ENCODE assay signal across 12 cellular contexts in the genomic region with DNA sequence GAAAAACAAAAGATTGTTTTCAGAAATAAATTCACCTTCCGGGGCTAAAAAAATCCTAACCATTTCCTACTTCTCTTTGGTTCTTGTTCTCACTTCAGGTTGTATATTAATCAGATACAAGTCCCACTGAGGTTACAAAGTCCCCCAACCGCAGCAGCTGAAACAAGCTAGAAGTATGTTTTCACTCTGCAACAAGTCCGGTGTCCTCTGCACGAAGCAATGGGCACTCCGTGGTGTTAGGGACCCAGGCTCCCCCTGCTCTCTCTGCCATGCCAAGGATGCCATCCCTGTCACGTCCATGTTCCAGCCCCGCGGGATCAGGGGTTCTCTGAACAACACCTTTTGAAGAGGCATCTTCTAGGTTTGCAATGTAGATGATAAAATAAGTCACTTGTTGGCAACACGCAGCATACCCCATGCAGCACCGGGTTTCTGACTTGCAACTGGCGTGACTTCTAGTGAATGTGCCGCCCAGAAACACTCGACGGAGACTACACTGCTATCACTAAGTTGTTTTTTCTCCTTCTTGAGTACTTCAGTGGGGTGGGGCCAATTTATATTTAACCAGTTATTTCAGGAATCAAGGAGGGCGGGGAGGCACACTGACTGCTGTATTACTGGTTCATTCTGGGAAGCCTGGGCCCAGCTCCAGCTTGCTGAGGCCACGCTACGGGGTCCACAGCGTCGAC. TPM values are rescaled to one million over a fixed set of nuclear protein-coding genes. Genes with fewer than 3 reads are reported as not detected.
DNase-seq lines count a peak whose midpoint lies in the region; ATAC-seq, FAIRE-seq and TF ChIP-seq lines count a peak whose summit lies in the region.
"Had no signal": no experiment of that assay in that cellular context is flagged by ENCODE, and none has a peak within 500 bp of the region (broad histone marks: within the 10 kb centered on the region; RNA-seq: fewer than 3 reads in every experiment).

No MANE protein-coding gene starts in this region.

- WGBS in heart right ventricle, 2 donors, result 24 to 40% methylated on average over 19 of the region's 19 CpGs
- 71% methylated on average over 19 of the region's 19 CpGs for WGBS in esophagus muscularis mucosa

- H3K36me3 ChIP-seq in heart right ventricle (no peaks in the 10 kb centered on the region), osteoblast (ENCODE audit: insufficient read depth, low read length) (no peaks in the 10 kb centered on the region), esophagus muscularis mucosa (no peaks in the 10 kb centered on the region), gastrocnemius medialis (no peaks in the 10 kb centered on the region)

- H3K4me3 ChIP-seq in heart right ventricle (peak overlapping the region in 3 of 10 donors; percentile 1 to 14 (median 5)), osteoblast (ENCODE audit: insufficient read depth, low read length) (peak overlapping the region; percentile 41), esophagus muscularis mucosa (no peak overlapping the region), gastrocnemius medialis (no peak overlapping the region)

- POLR2A ChIA-PET in naive thymus-derived CD8-positive, alpha-beta T cell (lab: Charles Lee), result no interaction called here

- H3K27me3 Mint-ChIP-seq in naive thymus-derived CD8-positive, alpha-beta T cell, result peaks cover 3 to 11% (median 6%) of the 10 kb centered on the region in 5 donors

- DNase-seq in EH (ENCODE audit: low read depth) (peak; percentile 27), HTR-8/SVneo (ENCODE audit: insufficient read length, low spot score) (no peak), heart right ventricle (peak; percentile 61 to 67), osteoblast (ENCODE audit: insufficient read length, low spot score, missing footprints) (peak; percentile 80), esophagus muscularis mucosa (ENCODE audit: extremely low spot score) (no peak), gastrocnemius medialis (no peak)
- DNase-seq in naive thymus-derived CD8-positive, alpha-beta T cell, result no peak
- DNase-seq: hypothalamus had no signal

- no peak for TF ChIP-seq POLR2A in esophagus muscularis mucosa (IDR thresholded peaks at IDR 0.05; ENCODE audit: low read depth)
- no peak for TF ChIP-seq POLR2A in gastrocnemius medialis (IDR thresholded peaks at IDR 0.05)

- no peaks in the 10 kb centered on the region for H4K20me1 ChIP-seq in osteoblast (ENCODE audit: insufficient read depth, low read length)

- peaks cover 0 to 2% (median 0%) of the 10 kb centered on the region in 4 donors for H3K4me1 Mint-ChIP-seq in naive thymus-derived CD8-positive, alpha-beta T cell

- no peaks in the 10 kb centered on the region for H3K36me3 Mint-ChIP-seq in naive thymus-derived CD8-positive, alpha-beta T cell

- peaks cover 0 to 19% (median 8%) of the 10 kb centered on the region in 9 donors for H3K4me1 ChIP-seq in heart right ventricle
- peaks cover 17% of the 10 kb centered on the region for H3K4me1 ChIP-seq in osteoblast (ENCODE audit: insufficient read depth, low read length)
- peaks cover 0 to 11% (median under 1%) of the 10 kb centered on the region in 4 donors for H3K4me1 ChIP-seq in esophagus muscularis mucosa
- H3K4me1 ChIP-seq in gastrocnemius medialis, result peaks cover 13 to 16% of the 10 kb centered on the region in 2 donors
- H3K4me1 ChIP-seq: parathyroid adenoma had no signal

- H3K9me3 ChIP-seq in heart right ventricle (no peaks in the 10 kb centered on the region), osteoblast (ENCODE audit: low read depth, low read length) (no peaks in the 10 kb centered on the region), esophagus muscularis mucosa (no peaks in the 10 kb centered on the region), gastrocnemius medialis (no peaks in the 10 kb centered on the region)

- peak overlapping the region; percentile 95 for H2AFZ ChIP-seq in osteoblast (ENCODE audit: low read length)
- H2AFZ ChIP-seq: parathyroid adenoma had no signal

- no peaks in the 10 kb centered on the region for H3K79me2 ChIP-seq in osteoblast (ENCODE audit: insufficient read depth, low read length)
- H3K79me2 ChIP-seq: parathyroid adenoma had no signal

- FAIRE-seq in HTR-8/SVneo (lab: Jason Lieb, UNC), result peak; percentile 4

- no peak for TF ChIP-seq EP300 in esophagus muscularis mucosa (IDR thresholded peaks at IDR 0.05)

- H3K27ac Mint-ChIP-seq in naive thymus-derived CD8-positive, alpha-beta T cell, result no peak overlapping the region

- H3K27ac ChIP-seq in heart right ventricle, result peak overlapping the region in 9 of 10 donors; percentile 16 to 73 (median 51)
- no peak overlapping the region for H3K27ac ChIP-seq in osteoblast (ENCODE audit: low read depth, low read length)
- no peak overlapping the region for H3K27ac ChIP-seq in esophagus muscularis mucosa (replicated peaks in 1 of 4)
- peak overlapping the region in 1 of 4 donors; percentile 24 for H3K27ac ChIP-seq in gastrocnemius medialis
- H3K27ac ChIP-seq: parathyroid adenoma had no signal

- peaks cover 0 to 4% (median 0%) of the 10 kb centered on the region in 7 donors for H3K27me3 ChIP-seq in heart right ventricle
- H3K27me3 ChIP-seq in osteoblast (ENCODE audit: insufficient read depth, low read length), result no peaks in the 10 kb centered on the region
- H3K27me3 ChIP-seq in esophagus muscularis mucosa, result peaks cover 0 to 13% (median 0%) of the 10 kb centered on the region in 4 donors
- no peaks in the 10 kb centered on the region for H3K27me3 ChIP-seq in gastrocnemius medialis

- TF ChIP-seq CTCF in heart right ventricle (IDR thresholded peaks at IDR 0.05) (no peak), osteoblast (IDR thresholded peaks at IDR 0.05; ENCODE audit: extremely low read depth, low read depth, low read length) (no peak), esophagus muscularis mucosa (IDR thresholded peaks at IDR 0.05) (no peak), gastrocnemius medialis (IDR thresholded peaks at IDR 0.05 in 4 of 5, conservative IDR thresholded peaks at IDR 0.05 in 1 of 5) (no peak)

- H3K9me3 Mint-ChIP-seq in naive thymus-derived CD8-positive, alpha-beta T cell, result no peaks in the 10 kb centered on the region

- no peak overlapping the region for H3K4me3 Mint-ChIP-seq in naive thymus-derived CD8-positive, alpha-beta T cell

- in situ Hi-C loops in gastrocnemius medialis (cut with MboI; ENCODE audit: low sequenced_read_pairs in 4 of 4), result no loop called here

- intact Hi-C loops in heart right ventricle (cut with DNase I), result loop anchor here in 1 of 10 donors (5.0 kb wide), 1 partner anchor 51 kb away; the partner anchor contains the start of genes CDK2AP2 and PITPNM1
- intact Hi-C loops in esophagus muscularis mucosa (cut with DNase I), result no loop called here
- intact Hi-C loops in gastrocnemius medialis (cut with DNase I; ENCODE audit: low total_unique reads), result no loop called here

- ATAC-seq in heart right ventricle, result peak; percentile 74 to 96 (median 92)
- no peak for ATAC-seq in HG03175 (IDR thresholded peaks at IDR 0.05; ENCODE audit: unreplicated experiment)
- ATAC-seq in gastrocnemius medialis, result no peak
- ATAC-seq in naive thymus-derived CD8-positive, alpha-beta T cell, result no peak

- peak overlapping the region; percentile 81 for H3K4me2 ChIP-seq in osteoblast (ENCODE audit: insufficient read depth, low read length)

RNA-seq across cellular contexts. Expression of gene GSTP1, which starts 25.4 kb away (rescaled TPM):
- 100 to 1,000 TPM; 249 to 430 (median 303) TPM for total RNA-seq in heart right ventricle
- polyA plus RNA-seq in heart right ventricle, result 100 to 1,000 TPM; 462 to 642 TPM
- 361 and 465 TPM in 2 replicates for total RNA-seq in osteoblast
- total RNA-seq in esophagus muscularis mucosa, result 100 to 1,000 TPM; 469 to 810 (median 596) TPM
- 100 to 1,000 TPM; 316 to 866 (median 549) TPM for total RNA-seq in gastrocnemius medialis
- total RNA-seq in naive thymus-derived CD8-positive, alpha-beta T cell, result 100 to 1,000 TPM; 177 to 186 TPM
- 100 to 1,000 TPM; 234 to 278 (median 276) TPM for polyA plus RNA-seq in naive thymus-derived CD8-positive, alpha-beta T cell

RNA-seq across cellular contexts. Expression of gene CABP2, which starts 35.0 kb away (rescaled TPM):
- total RNA-seq in heart right ventricle (not detected), osteoblast (not detected in 2 replicates), esophagus muscularis mucosa (not detected), gastrocnemius medialis (not detected)
- not detected for polyA plus RNA-seq in heart right ventricle
- total RNA-seq in naive thymus-derived CD8-positive, alpha-beta T cell, result not detected
- polyA plus RNA-seq in naive thymus-derived CD8-positive, alpha-beta T cell, result not detected
- total RNA-seq: cerebellum had no signal
- polyA plus RNA-seq: BJ had no signal

RNA-seq across cellular contexts. Expression of gene NDUFV1, which starts 48.5 kb away (rescaled TPM):
- total RNA-seq in heart right ventricle (100 to 1,000 TPM; 406 to 712 (median 638) TPM), osteoblast (146 and 158 TPM in 2 replicates), esophagus muscularis mucosa (100 to 1,000 TPM; 196 to 252 (median 212) TPM), gastrocnemius medialis (100 to 1,000 TPM; 306 to 608 (median 365) TPM)
- polyA plus RNA-seq in heart right ventricle, result 100 to 1,000 TPM; 295 to 387 TPM
- 100 to 1,000 TPM; 197 to 199 TPM for total RNA-seq in naive thymus-derived CD8-positive, alpha-beta T cell
- 100 to 1,000 TPM; 122 to 123 (median 122) TPM for polyA plus RNA-seq in naive thymus-derived CD8-positive, alpha-beta T cell

RNA-seq across cellular contexts. Expression of gene CDK2AP2, which starts 50.3 kb away (rescaled TPM):
- total RNA-seq in heart right ventricle (10 to 100 TPM; 29.3 to 94.1 (median 53.4) TPM), osteoblast (6.2 and 10.3 TPM in 2 replicates), esophagus muscularis mucosa (100 to 1,000 TPM in 1 of 4 donors, 10 to 100 TPM in 3; 61.0 to 111 (median 67.8) TPM), gastrocnemius medialis (10 to 100 TPM; 24.1 to 47.5 (median 37.3) TPM)
- 100 to 1,000 TPM in 1 of 2 donors, 10 to 100 TPM in 1; 80.0 to 602 TPM for polyA plus RNA-seq in heart right ventricle
- 10 to 100 TPM; 41.8 to 46.4 TPM for total RNA-seq in naive thymus-derived CD8-positive, alpha-beta T cell
- polyA plus RNA-seq in naive thymus-derived CD8-positive, alpha-beta T cell, result 10 to 100 TPM; 75.9 to 96.8 (median 79.5) TPM

RNA-seq across cellular contexts. Expression of gene PITPNM1, which starts 53.1 kb away (rescaled TPM):
- total RNA-seq in heart right ventricle, result 10 to 100 TPM; 21.3 to 68.9 (median 28.8) TPM
- polyA plus RNA-seq in heart right ventricle, result 10 to 100 TPM; 24.9 to 40.1 TPM
- total RNA-seq in osteoblast, result 13.3 and 14.1 TPM in 2 replicates
- total RNA-seq in esophagus muscularis mucosa, result 10 to 100 TPM; 11.6 to 23.6 (median 15.3) TPM
- 10 to 100 TPM in 1 of 4 donors, 1 to 10 TPM in 3; 4.0 to 12.2 (median 7.7) TPM for total RNA-seq in gastrocnemius medialis
- 100 to 1,000 TPM; 118 to 120 TPM for total RNA-seq in naive thymus-derived CD8-positive, alpha-beta T cell
- 10 to 100 TPM; 13.8 to 36.5 (median 15.9) TPM for polyA plus RNA-seq in naive thymus-derived CD8-positive, alpha-beta T cell

Comparison
In these comparisons a context has a peak if more than half of its experiments do, and no peak if none do; other contexts are left out.
1. DNase-seq: peak in EH (single experiment), heart right ventricle (2 of 2) and osteoblast (single experiment); none in HTR-8/SVneo (single experiment), esophagus muscularis mucosa (single experiment), gastrocnemius medialis (0 of 2) and naive thymus-derived CD8-positive, alpha-beta T cell (0 of 10).
2. ATAC-seq: peak in heart right ventricle (8 of 8); none in HG03175 (single experiment), gastrocnemius medialis (0 of 2) and naive thymus-derived CD8-positive, alpha-beta T cell (0 of 2).
3. H3K27ac ChIP-seq: peak in heart right ventricle (9 of 10); none in osteoblast (single experiment) and esophagus muscularis mucosa (0 of 4).